12 cellular contexts compared by ENCODE assay signal in the genomic region with DNA sequence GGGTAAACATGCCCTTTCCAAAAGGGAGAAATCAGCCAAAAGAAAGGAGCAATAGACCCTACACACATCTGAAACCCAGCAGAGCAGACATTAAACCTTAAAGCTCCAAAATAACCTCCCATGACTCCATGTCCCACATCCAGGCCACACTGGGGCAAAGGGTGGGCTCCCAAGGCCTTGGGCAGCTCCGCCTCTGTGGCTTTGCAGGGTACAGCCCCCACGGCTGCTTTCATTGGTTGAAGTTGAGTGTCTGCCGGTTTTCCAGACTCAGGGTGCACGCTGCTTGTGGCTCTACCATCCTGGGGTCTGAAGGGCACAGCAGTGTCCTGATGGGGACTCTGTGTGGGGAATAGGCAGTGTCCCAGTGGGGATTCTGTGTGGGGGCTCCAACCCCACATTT.
DNase-seq lines count a peak whose midpoint lies in the region; ATAC-seq and TF ChIP-seq lines count a peak whose summit lies in the region.
"Had no signal": no experiment of that assay in that cellular context is flagged by ENCODE, and none has a peak within 500 bp of the region (broad histone marks: within the 10 kb centered on the region; RNA-seq: fewer than 3 reads in every experiment).

No MANE protein-coding gene starts in this region.

- H3K23ac ChIP-seq in H9 (ENCODE audit: insufficient read length, low read depth, low read length) = no peak overlapping the region
- no peak overlapping the region for H3K23ac ChIP-seq in neuronal stem cell (ENCODE audit: low read depth, low read length, poor library complexity)

- no peak overlapping the region for H2BK20ac ChIP-seq in H9 (ENCODE audit: low read depth, low read length, poor library complexity, severe bottlenecking)

- H3K36me3 Mint-ChIP-seq in H9 (ENCODE audit: insufficient read depth in 1 of 3, low read depth in 3 of 3) (peaks cover 5 to 16% (median 13%) of the 10 kb centered on the region in 3 experiments; a peak in 5 of 7 replicates), WTC11 (peaks cover 21% of the 10 kb centered on the region)
- H3K36me3 Mint-ChIP-seq: CD4-positive, CD25-positive, alpha-beta regulatory T cell had no signal

- H3K4me2 ChIP-seq in H9 (ENCODE audit: insufficient read depth, insufficient read length, low read length) (no peak overlapping the region), neuronal stem cell (ENCODE audit: insufficient read depth, low read length, poor library complexity, severe bottlenecking) (no peak overlapping the region)
- H3K4me2 ChIP-seq: BLaER1 treated with 17β-estradiol and CSF1 and Interleukin-3, amounts not matched to agents 10 nM and 100 nM had no signal

- H4K8ac ChIP-seq in H9 (replicated peaks; ENCODE audit: insufficient read length, low read depth, low read length) = no peak overlapping the region
- H4K8ac ChIP-seq in neuronal stem cell (ENCODE audit: low read depth, low read length) = no peak overlapping the region

- H3K36me3 ChIP-seq in iPS-15b (ENCODE audit: control insufficient read depth, insufficient read depth, low read length) (no peaks in the 10 kb centered on the region), neuronal stem cell (replicated peaks in 1 of 2; ENCODE audit: control insufficient read depth in 2 of 2, insufficient read depth in 2 of 2, low read length in 2 of 2) (no peaks in the 10 kb centered on the region), psoas muscle (ENCODE audit: insufficient read depth in 1 of 2, low read depth in 1 of 2) (no peaks in the 10 kb centered on the region)
- H3K36me3 ChIP-seq: BLaER1 treated with 17β-estradiol and CSF1 and Interleukin-3, amounts not matched to agents 10 nM and 100 nM had no signal

- no peaks in the 10 kb centered on the region for H3K23me2 ChIP-seq in H9 (ENCODE audit: insufficient read length, low read depth, low read length, poor library complexity, severe bottlenecking)

- peak overlapping the region; percentile 42 for H3K27ac ChIP-seq in H9 (ENCODE audit: insufficient read length, low read depth, low read length)
- H3K27ac ChIP-seq in neuronal stem cell (replicated peaks; ENCODE audit: low read length) = no peak overlapping the region
- no peak overlapping the region for H3K27ac ChIP-seq in psoas muscle
- H3K27ac ChIP-seq: BLaER1 treated with 17β-estradiol and CSF1 and Interleukin-3, amounts not matched to agents 10 nM and 100 nM had no signal

- CTCF ChIA-PET in WTC11 (lab: Charles Lee) = interaction anchor here (0.6 to 2.2 kb wide), 17 partner anchors 10 to 117 kb away, joined by 3 to 11 read pairs (median 3); no protein-coding TSS in a partner anchor

- H3K27me3 ChIP-seq in H9 (ENCODE audit: insufficient read depth, low read length) (no peaks in the 10 kb centered on the region), iPS-15b (ENCODE audit: control insufficient read depth, insufficient read depth, low read length) (no peaks in the 10 kb centered on the region), neuronal stem cell (ENCODE audit: control insufficient read depth in 3 of 3, insufficient read depth in 3 of 3, low read depth in 1 of 3, low read length in 3 of 3) (no peaks in the 10 kb centered on the region), psoas muscle (ENCODE audit: insufficient read depth in 3 of 3, low read length in 2 of 3) (no peaks in the 10 kb centered on the region)
- H3K27me3 ChIP-seq: BLaER1 treated with 17β-estradiol and CSF1 and Interleukin-3, amounts not matched to agents 10 nM and 100 nM had no signal

- H3K4me3 ChIP-seq in iPS-15b (ENCODE audit: low read depth, low read length) = no peak overlapping the region
- no peak overlapping the region for H3K4me3 ChIP-seq in neuronal stem cell (ENCODE audit: low read length in 2 of 2)
- H3K4me3 ChIP-seq in psoas muscle = no peak overlapping the region
- H3K4me3 ChIP-seq: BLaER1 treated with 17β-estradiol and CSF1 and Interleukin-3, amounts not matched to agents 10 nM and 100 nM; K562 had no signal

- peak overlapping the region; percentile 45 to 100 (median 90) for H3K27ac Mint-ChIP-seq in H9
- H3K27ac Mint-ChIP-seq in WTC11 = peak overlapping the region; percentile 86
- H3K27ac Mint-ChIP-seq: CD4-positive, CD25-positive, alpha-beta regulatory T cell had no signal

- H2AFZ ChIP-seq in H9 (ENCODE audit: low read length) (no peak overlapping the region), neuronal stem cell (ENCODE audit: low read length) (peak overlapping the region; percentile 48)

- WGBS in H9 (ENCODE audit: extremely low coverage, insufficient read length, low lambda C conversion rate) = no CpG with 5 or more reads among the region's 4 CpGs
- WGBS in neuronal stem cell (ENCODE audit: extremely low coverage in 2 of 2, insufficient read length in 2 of 2, insufficient replicate concordance in 1 of 2), 2 donors = no CpG with 5 or more reads among the region's 4 CpGs
- WGBS in psoas muscle, 3 donors = 96 to 100% (median 96%) methylated on average over 4 of the region's 4 CpGs

- no peaks in the 10 kb centered on the region for H3K79me2 ChIP-seq in H9 (ENCODE audit: insufficient read depth, low read length)

- no peak overlapping the region for H3K56ac ChIP-seq in H9 (ENCODE audit: insufficient read length, low read depth, low read length)

- no peak for TF ChIP-seq CTCF in H9 (conservative IDR thresholded peaks at IDR 0.05)
- no peak for TF ChIP-seq CTCF in WTC11 (IDR thresholded peaks at IDR 0.05)
- TF ChIP-seq CTCF in psoas muscle (IDR thresholded peaks at IDR 0.05) = no peak

- intact Hi-C loops in psoas muscle (cut with DNase I) = no loop called here

- peak overlapping the region; percentile 39; the same call in 1 of the 2 replicates for H3K14ac ChIP-seq in H9 (ENCODE audit: insufficient read depth, low read length)
- H3K14ac ChIP-seq in neuronal stem cell (ENCODE audit: low read length) = no peak overlapping the region

- H2BK15ac ChIP-seq in H9 (ENCODE audit: low read depth, low read length) = no peak overlapping the region
- no peak overlapping the region for H2BK15ac ChIP-seq in neuronal stem cell (ENCODE audit: low read length)

- H3K79me1 ChIP-seq in H9 (ENCODE audit: insufficient read depth, low read depth, low read length, poor library complexity, severe bottlenecking) (no peaks in the 10 kb centered on the region), neuronal stem cell (ENCODE audit: low read depth, low read length) (no peaks in the 10 kb centered on the region)

- H3K4me1 ChIP-seq in H9 (ENCODE audit: insufficient read depth, low read length) (peaks cover 16% of the 10 kb centered on the region; the same call in 1 of the 2 replicates), iPS-15b (ENCODE audit: control insufficient read depth, insufficient read depth, low read length) (peaks cover 24% of the 10 kb centered on the region), neuronal stem cell (ENCODE audit: control insufficient read depth in 2 of 2, insufficient read depth in 1 of 2, low read depth in 1 of 2, low read length in 2 of 2) (peaks cover 6 to 11% of the 10 kb centered on the region in 2 donors), psoas muscle (no peaks in the 10 kb centered on the region)
- H3K4me1 ChIP-seq: BLaER1 treated with 17β-estradiol and CSF1 and Interleukin-3, amounts not matched to agents 10 nM and 100 nM had no signal

- H3K4me3 Mint-ChIP-seq in H9 (no peak overlapping the region; a peak in 1 of 5 replicates), WTC11 (no peak overlapping the region)
- H3K4me3 Mint-ChIP-seq: CD4-positive, CD25-positive, alpha-beta regulatory T cell had no signal

- no peaks in the 10 kb centered on the region for H4K20me1 ChIP-seq in H9 (ENCODE audit: control insufficient read depth, insufficient read depth, insufficient read length)
- H4K20me1 ChIP-seq: BLaER1 treated with 17β-estradiol and CSF1 and Interleukin-3, amounts not matched to agents 10 nM and 100 nM had no signal

- H3K9me3 Mint-ChIP-seq in H9 = peaks cover 6 to 7% of the 10 kb centered on the region in 2 experiments
- H3K9me3 Mint-ChIP-seq in WTC11 = peaks cover 22% of the 10 kb centered on the region

- no peak overlapping the region for H4K91ac ChIP-seq in H9 (ENCODE audit: insufficient read length, low read depth, low read length)
- H4K91ac ChIP-seq in neuronal stem cell (ENCODE audit: low read depth, low read length, poor library complexity) = no peak overlapping the region

- H2AK5ac ChIP-seq in H9 (ENCODE audit: insufficient read length, low read length) (no peak overlapping the region), neuronal stem cell (ENCODE audit: low read depth, low read length) (no peak overlapping the region)

- no peak overlapping the region for H3K4ac ChIP-seq in H9 (ENCODE audit: low read depth, low read length)
- no peak overlapping the region for H3K4ac ChIP-seq in neuronal stem cell (ENCODE audit: low read length)

- peak; percentile 2 for ATAC-seq in WTC11
- no peak for ATAC-seq in psoas muscle

- H4K5ac ChIP-seq in H9 (ENCODE audit: insufficient read length, low read depth, low read length) = no peak overlapping the region

- no peaks in the 10 kb centered on the region for H3K9me3 ChIP-seq in H9 (ENCODE audit: control insufficient read depth, low read depth, low read length)
- H3K9me3 ChIP-seq in iPS-15b (ENCODE audit: control insufficient read depth, insufficient read depth, low read length) = no peaks in the 10 kb centered on the region
- no peaks in the 10 kb centered on the region for H3K9me3 ChIP-seq in neuronal stem cell (replicated peaks in 1 of 2; ENCODE audit: control insufficient read depth in 2 of 2, insufficient read depth in 1 of 2, low read depth in 1 of 2, low read length in 2 of 2)
- H3K9me3 ChIP-seq in psoas muscle = no peaks in the 10 kb centered on the region
- H3K9me3 ChIP-seq: BLaER1 treated with 17β-estradiol and CSF1 and Interleukin-3, amounts not matched to agents 10 nM and 100 nM had no signal

- H3K18ac ChIP-seq in H9 (ENCODE audit: insufficient read length, low read depth, low read length) = no peak overlapping the region
- no peak overlapping the region for H3K18ac ChIP-seq in neuronal stem cell (ENCODE audit: low read length)

- H3K4me1 Mint-ChIP-seq in H9 (peaks cover 55 to 58% of the 10 kb centered on the region in 2 experiments), WTC11 (peaks cover 63% of the 10 kb centered on the region)
- H3K4me1 Mint-ChIP-seq: CD4-positive, CD25-positive, alpha-beta regulatory T cell had no signal

- H3K9ac ChIP-seq in H9 (ENCODE audit: extremely low read depth, insufficient read length, low read length) = no peak overlapping the region
- peak overlapping the region; percentile 41 for H3K9ac ChIP-seq in iPS-15b (ENCODE audit: low read depth, low read length)
- no peak overlapping the region for H3K9ac ChIP-seq in neuronal stem cell (ENCODE audit: low read depth, low read length, poor library complexity)
- H3K9ac ChIP-seq: BLaER1 treated with 17β-estradiol and CSF1 and Interleukin-3, amounts not matched to agents 10 nM and 100 nM had no signal

- H3K27me3 Mint-ChIP-seq in H9 (ENCODE audit: low read depth) (no peaks in the 10 kb centered on the region), WTC11 (ENCODE audit: low read depth) (no peaks in the 10 kb centered on the region)

- DNase-seq in H9 (no peak), WTC11 (ENCODE audit: low spot score) (no peak), neuronal stem cell (ENCODE audit: low spot score) (no peak), H4 (ENCODE audit: low spot score) (no peak), OCI-M1 (lab: John Stamatoyannopoulos, UW) (no peak), psoas muscle (no peak)
- DNase-seq: ACHN; CD4-positive, CD25-positive, alpha-beta regulatory T cell; DMS53 had no signal

- POLR2A ChIA-PET in WTC11 (lab: Charles Lee) = no interaction called here

- H3T11ph ChIP-seq in H9 (ENCODE audit: low read length) = no peak overlapping the region

- H2BK5ac ChIP-seq in H9 (ENCODE audit: insufficient read length, low read length) (no peak overlapping the region), neuronal stem cell (ENCODE audit: low read length) (no peak overlapping the region)

- H2BK12ac ChIP-seq in H9 (ENCODE audit: insufficient read length, low read depth, low read length) = no peak overlapping the region
- H2BK12ac ChIP-seq in neuronal stem cell (ENCODE audit: low read length) = no peak overlapping the region

- H2BK120ac ChIP-seq in H9 (ENCODE audit: low read depth, low read length, poor library complexity, severe bottlenecking) (no peak overlapping the region), neuronal stem cell (ENCODE audit: low read depth, low read length) (no peak overlapping the region)
